ENCODE assay signal across 19 cellular contexts in genomic region chr13:39875583-39875982, GRCh38.
DNase-seq lines count a peak whose midpoint lies in the region; ATAC-seq and TF ChIP-seq lines count a peak whose summit lies in the region.
"Had no signal": no experiment of that assay in that cellular context is flagged by ENCODE, and none has a peak within 500 bp of the region (broad histone marks: within the 10 kb centered on the region; RNA-seq: fewer than 3 reads in every experiment).

No MANE protein-coding gene starts in this region.

- in situ Hi-C loops in Panc1 (cut with HindIII; ENCODE audit: low pct_unique_long_range_greater_than_20kb, low sequenced_read_pairs): no loop called here

- no peaks in the 10 kb centered on the region for H3K79me2 ChIP-seq in fibroblast of lung (ENCODE audit: control insufficient read depth, insufficient read depth, low read length)
- H3K79me2 ChIP-seq in osteoblast (ENCODE audit: insufficient read depth, low read length): no peaks in the 10 kb centered on the region

- POLR2A ChIA-PET in Panc1 (lab: Charles Lee): no interaction called here

- H3K4me3 ChIP-seq in Panc1 (ENCODE audit: low read depth in 2 of 2, low read length in 2 of 2) (no peak overlapping the region), fibroblast of lung (replicated peaks in 1 of 4; ENCODE audit: control extremely low read depth in 1 of 4, insufficient read depth in 1 of 4, low read depth in 3 of 4, low read length in 4 of 4) (no peak overlapping the region), osteoblast (ENCODE audit: insufficient read depth, low read length) (no peak overlapping the region)
- H3K4me3 ChIP-seq: breast epithelium, lower lobe of right lung, prostate gland had no signal

- no peak overlapping the region for H3K27ac Mint-ChIP-seq in type B pancreatic cell
- H3K27ac Mint-ChIP-seq: activated naive CD4-positive, alpha-beta T cell treated with anti-CD3 and anti-CD28 coated beads, Interleukin-2, amount 50 U/mL, for 24 hours; activated T-cell treated with anti-CD3 and anti-CD28 coated beads, Interleukin-2, amount 50 U/mL, for 24 hours; naive B cell; stimulated activated naive CD8-positive, alpha-beta T cell treated with anti-CD3 and anti-CD28 coated beads, Interleukin-15, Interleukin-2, amounts not matched to agents 100 ng/mL and 50 ng/mL, for 24 hours had no signal

- H3K27me3 Mint-ChIP-seq in type B pancreatic cell: no peaks in the 10 kb centered on the region
- H3K27me3 Mint-ChIP-seq: activated T-cell treated with anti-CD3 and anti-CD28 coated beads, Interleukin-2, amount 50 U/mL, for 24 hours had no signal

- no peak overlapping the region for H3K9ac ChIP-seq in fibroblast of lung (ENCODE audit: insufficient read depth, low read length)

- H3K27me3 ChIP-seq in Panc1 (ENCODE audit: control insufficient read depth, insufficient read depth, low read length) (no peaks in the 10 kb centered on the region), fibroblast of lung (ENCODE audit: control insufficient read depth, insufficient read depth, low read length) (no peaks in the 10 kb centered on the region), osteoblast (ENCODE audit: insufficient read depth, low read length) (no peaks in the 10 kb centered on the region)
- H3K27me3 ChIP-seq: breast epithelium had no signal

- H3K4me3 Mint-ChIP-seq in type B pancreatic cell: no peak overlapping the region
- H3K4me3 Mint-ChIP-seq: activated naive CD4-positive, alpha-beta T cell treated with anti-CD3 and anti-CD28 coated beads, Interleukin-2, amount 50 U/mL, for 24 hours; activated T-cell treated with anti-CD3 and anti-CD28 coated beads, Interleukin-2, amount 50 U/mL, for 24 hours; naive B cell; stimulated activated naive CD8-positive, alpha-beta T cell treated with anti-CD3 and anti-CD28 coated beads, Interleukin-15, Interleukin-2, amounts not matched to agents 100 ng/mL and 50 ng/mL, for 24 hours had no signal

- no peaks in the 10 kb centered on the region for H3K36me3 Mint-ChIP-seq in type B pancreatic cell

- no peak overlapping the region for H3K4me2 ChIP-seq in fibroblast of lung (ENCODE audit: extremely low read depth, insufficient read depth, low read length)
- H3K4me2 ChIP-seq in osteoblast (ENCODE audit: insufficient read depth, low read length): peak overlapping the region; percentile 24

- peak; percentile 3 for DNase-seq in Daoy (ENCODE audit: low read depth)
- DNase-seq in Panc1 (ENCODE audit: low read depth, low spot score): no peak
- no peak for DNase-seq in fibroblast of lung (ENCODE audit: low read depth in 2 of 2)
- no peak for DNase-seq in osteoblast (ENCODE audit: insufficient read length, low spot score, missing footprints)
- DNase-seq in omental fat pad (ENCODE audit: low spot score): no peak
- no peak for DNase-seq in NCI-H1092 (lab: John Stamatoyannopoulos, UW)
- no peak for DNase-seq in type B pancreatic cell (ENCODE audit: extremely low spot score, unreplicated experiment)
- DNase-seq: activated CD4-positive, alpha-beta T cell treated with anti-CD3 and anti-CD28 coated beads, Interleukin-2, amount 50 U/mL, for 48 hours; activated T-cell treated with anti-CD3 and anti-CD28 coated beads, Interleukin-2, amount 50 U/mL, for 24 hours; lower lobe of right lung; naive B cell; NCI-H146; NK-92 treated with Interleukin-12 subunit alpha and Interleukin-12 subunit beta, amount 100 ng/mL, for 24 hours had no signal

- peak; percentile 90 for ATAC-seq in Panc1
- no peak for ATAC-seq in omental fat pad (ENCODE audit: low FRiP score)
- ATAC-seq in esophagus mucosa: no peak
- ATAC-seq: HCT116, lower lobe of right lung had no signal

- BruUV-seq in Panc1 (replicated peaks; lab: Mats Ljungman, UMichigan): no TSS peak

- H3K27ac ChIP-seq in Panc1 (ENCODE audit: low read length) (peak overlapping the region; percentile 44; the same call in 1 of the 2 replicates), fibroblast of lung (ENCODE audit: insufficient read depth, low read length) (peak overlapping the region; percentile 48), osteoblast (ENCODE audit: low read depth, low read length) (peak overlapping the region; percentile 70)
- H3K27ac ChIP-seq: lower lobe of right lung, prostate gland had no signal

- CTCF ChIA-PET in Panc1 (lab: Charles Lee): interaction anchor here (0.5 kb wide), 1 partner anchor 770 kb away, joined by 5 read pairs; no protein-coding TSS in a partner anchor

- H3K9me3 ChIP-seq in Panc1 (ENCODE audit: control insufficient read depth, insufficient read depth, low read depth, low read length): no peaks in the 10 kb centered on the region
- no peaks in the 10 kb centered on the region for H3K9me3 ChIP-seq in fibroblast of lung (ENCODE audit: control insufficient read depth, insufficient read depth, low read depth, low read length)
- no peaks in the 10 kb centered on the region for H3K9me3 ChIP-seq in osteoblast (ENCODE audit: low read depth, low read length)
- H3K9me3 ChIP-seq: breast epithelium, lower lobe of right lung, prostate gland had no signal

- peak overlapping the region; percentile 65 for H2AFZ ChIP-seq in fibroblast of lung (ENCODE audit: low read length)
- peak overlapping the region; percentile 24 for H2AFZ ChIP-seq in osteoblast (ENCODE audit: low read length)

- H3K36me3 ChIP-seq in Panc1 (ENCODE audit: control insufficient read depth, insufficient read depth, low read length) (no peaks in the 10 kb centered on the region), fibroblast of lung (ENCODE audit: control insufficient read depth, insufficient read depth, low read length) (no peaks in the 10 kb centered on the region), osteoblast (ENCODE audit: insufficient read depth, low read length) (no peaks in the 10 kb centered on the region)
- H3K36me3 ChIP-seq: breast epithelium, lower lobe of right lung, prostate gland had no signal

- intact Hi-C loops in Panc1 (cut with micrococcal nuclease; ENCODE audit: unreplicated experiment): no loop called here

- no peaks in the 10 kb centered on the region for H3K9me3 Mint-ChIP-seq in type B pancreatic cell
- H3K9me3 Mint-ChIP-seq: activated naive CD4-positive, alpha-beta T cell treated with anti-CD3 and anti-CD28 coated beads, Interleukin-2, amount 50 U/mL, for 24 hours; activated T-cell treated with anti-CD3 and anti-CD28 coated beads, Interleukin-2, amount 50 U/mL, for 24 hours; naive B cell; stimulated activated naive CD8-positive, alpha-beta T cell treated with anti-CD3 and anti-CD28 coated beads, Interleukin-15, Interleukin-2, amounts not matched to agents 100 ng/mL and 50 ng/mL, for 24 hours had no signal

- H3K4me1 ChIP-seq in Panc1 (ENCODE audit: control insufficient read depth, insufficient read depth, low read length) (peaks cover 7% of the 10 kb centered on the region), fibroblast of lung (ENCODE audit: control insufficient read depth, extremely low read depth, insufficient read depth, low read length) (peaks cover 8% of the 10 kb centered on the region), osteoblast (ENCODE audit: insufficient read depth, low read length) (peaks cover 23% of the 10 kb centered on the region)
- H3K4me1 ChIP-seq: breast epithelium, prostate gland had no signal

- no peak for TF ChIP-seq CTCF in Panc1 (IDR thresholded peaks at IDR 0.05)
- no peak for TF ChIP-seq CTCF in fibroblast of lung (conservative IDR thresholded peaks at IDR 0.05 in 1 of 2, IDR thresholded peaks at IDR 0.05 in 1 of 2; ENCODE audit: low read depth in 1 of 2, low read length in 2 of 2)
- no peak for TF ChIP-seq CTCF in osteoblast (IDR thresholded peaks at IDR 0.05; ENCODE audit: extremely low read depth, low read depth, low read length)
- no peak for TF ChIP-seq CTCF in omental fat pad (IDR thresholded peaks at IDR 0.05)
- TF ChIP-seq CTCF in type B pancreatic cell (conservative IDR thresholded peaks at IDR 0.05): no peak

- H4K20me1 ChIP-seq in fibroblast of lung (ENCODE audit: control insufficient read depth, extremely low read depth, insufficient read depth, low read length) (no peaks in the 10 kb centered on the region), osteoblast (ENCODE audit: insufficient read depth, low read length) (no peaks in the 10 kb centered on the region)

- peaks cover 12% of the 10 kb centered on the region for H3K4me1 Mint-ChIP-seq in type B pancreatic cell (ENCODE audit: unreplicated experiment)
- H3K4me1 Mint-ChIP-seq: naive B cell had no signal
